34 cellular contexts compared by ENCODE assay signal in genomic region chr1:12739613-12740012, GRCh38. TPM values are rescaled to one million over a fixed set of nuclear protein-coding genes. Genes with fewer than 3 reads are reported as not detected.
"Had no signal": no experiment of that assay in that cellular context is flagged by ENCODE, and none has a peak within 500 bp of the region (broad histone marks: within the 10 kb centered on the region; RNA-seq: fewer than 3 reads in every experiment).

No MANE protein-coding gene starts in this region.

- ATAC-seq: naive thymus-derived CD8-positive, alpha-beta T cell; natural killer cell treated with Interleukin-12 subunit alpha and Interleukin-12 subunit beta and Interleukin-15 and Interleukin-18, amount 100 ng/mL, for 72 hours; pancreas; right cardiac atrium; sciatic nerve; stimulated activated memory B cell treated with anti-CD40 and anti-IgM and Interleukin-4, amounts not matched to agents 10 μg/mL and 1 μg/mL and 100 μg/mL, for 72 hours; stimulated activated naive CD8-positive, alpha-beta T cell treated with anti-CD3 and anti-CD28 coated beads, Interleukin-15, amount 100 ng/mL, for 72 hours; stimulated activated naive CD8-positive, alpha-beta T cell treated with anti-CD3 and anti-CD28 coated beads, Interleukin-15, Interleukin-2, amounts not matched to agents 100 U/mL and 50 U/mL, for 24 hours had no signal

- FAIRE-seq: pancreas, urothelium cell line had no signal

- H3K4me3 ChIP-seq: pancreas, prostate gland, skin epidermis, smooth muscle cell, spleen, suprapubic skin, testis, tibial artery, transverse colon, vagina had no signal

- H3K4me1 ChIP-seq: pancreas, prostate gland, spleen, suprapubic skin, testis, tibial artery, transverse colon, vagina had no signal

- H3K36me3 ChIP-seq: neutrophil, pancreas, prostate gland, spleen, suprapubic skin, tibial artery, transverse colon, vagina had no signal

- DNase-seq: naive thymus-derived CD8-positive, alpha-beta T cell; nephron progenitor cell; nucleus accumbens; pancreas; right cardiac atrium; spleen; stimulated activated CD4-positive, alpha-beta T cell treated with anti-CD3 and anti-CD28 coated beads, Interleukin-12 subunit alpha, Interleukin-12 subunit beta, amount 100 ng/mL, for 4 hours; stimulated activated CD4-positive, alpha-beta T cell treated with anti-CD3 and anti-CD28 coated beads, Interleukin-1b, Interleukin-23, amount 100 ng/mL, for 48 hours; stimulated activated CD4-positive, alpha-beta T cell treated with anti-CD3 and anti-CD28 coated beads, Interleukin-4, amount 100 ng/mL, for 1 hour; stimulated activated CD4-positive, alpha-beta T cell treated with anti-CD3 and anti-CD28 coated beads, Interleukin-4, amount 100 ng/mL, for 4 hours; stimulated activated CD8-positive, alpha-beta memory T cell treated with anti-CD3 and anti-CD28 coated beads, Interleukin-4, amount 100 ng/mL, for 48 hours; stimulated activated naive CD4-positive, alpha-beta T cell; stimulated activated naive CD8-positive, alpha-beta T cell treated with anti-CD3 and anti-CD28 coated beads, Interleukin-15, amount 100 ng/mL, for 72 hours; stimulated activated naive CD8-positive, alpha-beta T cell treated with anti-CD3 and anti-CD28 coated beads, Interleukin-15, Interleukin-2, amounts not matched to agents 100 U/mL and 50 U/mL, for 24 hours; substantia nigra; testis; tibial artery; transverse colon had no signal

- H3K4me2 ChIP-seq: smooth muscle cell had no signal

- H3K27ac ChIP-seq: neutrophil, pancreas, prostate gland, skin epidermis, spleen, suprapubic skin, testis, tibial artery, transverse colon, vagina had no signal

- H3K27me3 ChIP-seq: testis, vagina had no signal

- H3K9me3 ChIP-seq: neutrophil, pancreas, prostate gland, suprapubic skin, testis, transverse colon, vagina had no signal

RNA-seq across cellular contexts. Expression of gene CFAP107, which starts 6.4 kb away (rescaled TPM):
- total RNA-seq: naive thymus-derived CD8-positive, alpha-beta T cell; natural killer cell treated with Interleukin-12 subunit alpha and Interleukin-12 subunit beta and Interleukin-15 and Interleukin-18, amount 100 ng/mL, for 72 hours; neural crest cell; omental fat pad; osteocyte; posterior vena cava; pulmonary artery endothelial cell; right cardiac atrium; sciatic nerve; smooth muscle cell; spleen; transverse colon; ureter; vagina had no signal
- polyA plus RNA-seq: naive thymus-derived CD8-positive, alpha-beta T cell; right cardiac atrium; smooth muscle cell; spleen had no signal

RNA-seq across cellular contexts. Expression of gene AADACL3, which starts 23.7 kb away (rescaled TPM):
- total RNA-seq: naive thymus-derived CD8-positive, alpha-beta T cell; natural killer cell treated with Interleukin-12 subunit alpha and Interleukin-12 subunit beta and Interleukin-15 and Interleukin-18, amount 100 ng/mL, for 72 hours; neural crest cell; osteocyte; pancreas; posterior vena cava; prostate gland; pulmonary artery endothelial cell; right cardiac atrium; sciatic nerve; spleen; testis; transverse colon; ureter; vagina had no signal
- polyA plus RNA-seq: naive thymus-derived CD8-positive, alpha-beta T cell; right cardiac atrium; spleen had no signal

RNA-seq across cellular contexts. Expression of gene PRAMEF12, which starts 33.9 kb away (rescaled TPM):
- total RNA-seq: naive thymus-derived CD8-positive, alpha-beta T cell; natural killer cell treated with Interleukin-12 subunit alpha and Interleukin-12 subunit beta and Interleukin-15 and Interleukin-18, amount 100 ng/mL, for 72 hours; neural crest cell; omental fat pad; osteocyte; pancreas; posterior vena cava; prostate gland; pulmonary artery endothelial cell; right cardiac atrium; sciatic nerve; smooth muscle cell; spleen; suprapubic skin; transverse colon; ureter; vagina had no signal
- polyA plus RNA-seq: naive thymus-derived CD8-positive, alpha-beta T cell; pancreas; right cardiac atrium; smooth muscle cell; spleen had no signal

RNA-seq across cellular contexts. Expression of gene PRAMEF1, which starts 51.6 kb away (rescaled TPM):
- total RNA-seq: naive thymus-derived CD8-positive, alpha-beta T cell; natural killer cell treated with Interleukin-12 subunit alpha and Interleukin-12 subunit beta and Interleukin-15 and Interleukin-18, amount 100 ng/mL, for 72 hours; neural crest cell; omental fat pad; osteocyte; pancreas; posterior vena cava; prostate gland; pulmonary artery endothelial cell; right cardiac atrium; sciatic nerve; smooth muscle cell; spleen; suprapubic skin; testis; transverse colon; ureter; vagina had no signal
- polyA plus RNA-seq: naive thymus-derived CD8-positive, alpha-beta T cell; pancreas; right cardiac atrium; smooth muscle cell; spleen had no signal
